Comparison of ENCODE assay signal across 9 cellular contexts in the genomic region with DNA sequence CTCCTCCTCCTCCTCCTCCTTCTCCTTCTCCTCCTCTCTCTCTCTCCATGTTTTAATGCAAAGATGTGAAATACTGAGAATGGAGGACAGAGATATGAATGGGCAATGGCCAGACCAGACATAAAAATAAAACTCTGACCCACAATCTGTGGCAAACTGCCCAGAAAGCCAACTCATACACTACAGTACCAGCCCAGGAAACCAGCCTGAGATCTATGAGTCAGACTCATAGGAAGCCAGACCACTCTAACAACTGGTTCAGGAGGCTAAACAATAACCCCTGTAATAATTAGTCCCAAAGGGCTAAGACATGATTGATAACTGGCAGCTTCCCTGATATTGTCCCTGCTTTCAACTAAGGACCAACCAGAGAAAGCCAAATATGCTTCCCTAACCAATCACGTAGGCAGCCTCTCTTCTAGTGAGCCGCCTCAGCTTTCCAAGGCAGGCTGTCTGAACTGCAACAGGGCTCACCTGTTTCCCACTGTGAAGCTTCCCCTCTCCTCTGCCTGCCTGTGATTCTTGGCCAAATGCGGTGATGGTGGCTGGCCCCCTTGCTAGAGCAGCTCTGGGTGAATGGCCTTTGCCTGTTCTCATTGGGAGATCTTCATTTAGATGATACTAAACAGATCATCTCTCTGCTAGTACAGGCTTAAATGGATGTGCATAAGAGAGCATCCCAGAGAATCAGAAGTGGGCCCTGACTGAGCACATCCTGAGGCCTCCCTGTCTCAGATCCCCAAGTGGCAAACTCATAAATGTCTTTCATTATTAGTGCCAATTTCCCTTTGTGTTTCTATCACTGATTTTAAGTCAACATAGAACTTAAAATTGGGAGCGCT.
DNase-seq lines count a peak whose midpoint lies in the region; ATAC-seq, FAIRE-seq and TF ChIP-seq lines count a peak whose summit lies in the region.
"Had no signal": no experiment of that assay in that cellular context is flagged by ENCODE, and none has a peak within 500 bp of the region (broad histone marks: within the 10 kb centered on the region; RNA-seq: fewer than 3 reads in every experiment).

No MANE protein-coding gene starts in this region.

- no peaks in the 10 kb centered on the region for H3K27me3 ChIP-seq in bronchial epithelial cell (ENCODE audit: control insufficient read depth, insufficient read depth, low read length)

- H3K36me3 ChIP-seq in bronchial epithelial cell (ENCODE audit: control insufficient read depth, insufficient read depth, low read length): no peaks in the 10 kb centered on the region

- no peak overlapping the region for H3K4me3 ChIP-seq in bronchial epithelial cell (ENCODE audit: low read depth, low read length)

- TF ChIP-seq CTCF in bronchial epithelial cell (IDR thresholded peaks at IDR 0.05; ENCODE audit: insufficient read depth, low read length, severe bottlenecking): no peak

- ATAC-seq in HG03135 (IDR thresholded peaks at IDR 0.05; ENCODE audit: unreplicated experiment) (no peak), GM21526 (IDR thresholded peaks at IDR 0.05; ENCODE audit: low FRiP score, unreplicated experiment) (no peak), GM21528 (IDR thresholded peaks at IDR 0.05; ENCODE audit: low FRiP score, unreplicated experiment) (no peak), HG03469 (IDR thresholded peaks at IDR 0.05; ENCODE audit: unreplicated experiment) (no peak)

- DNase-seq in COLO668 (lab: John Stamatoyannopoulos, UW; ENCODE audit: unreplicated experiment) (peak; percentile 45), HS-5 (ENCODE audit: low read depth) (peak; percentile 99), bronchial epithelial cell (ENCODE audit: low read depth) (peak; percentile 97), mucosa of gallbladder (ENCODE audit: low spot score) (peak; percentile 79)
- DNase-seq: activated CD4-positive, alpha-beta T cell treated with anti-CD3 and anti-CD28 coated beads, Interleukin-2, amount 50 U/mL, for 48 hours had no signal

- peak; percentile 97 for FAIRE-seq in bronchial epithelial cell (lab: Jason Lieb, UNC)

Comparison
In these comparisons a context has a peak if more than half of its experiments do, and no peak if none do; other contexts are left out.
1. DNase-seq: peak in every context shown above with its lines; median percentile 99 in HS-5; 97 in bronchial epithelial cell; 79 in mucosa of gallbladder; 45 in COLO668.